ENCODE assay signal across 8 cellular contexts in genomic region chr7:76047811-76048667, GRCh38. TPM values are rescaled to one million over a fixed set of nuclear protein-coding genes. Genes with fewer than 3 reads are reported as not detected.
DNase-seq lines count a peak whose midpoint lies in the region; ATAC-seq, FAIRE-seq and TF ChIP-seq lines count a peak whose summit lies in the region.

Gene MDH2 (plus strand): TSS chr7:76048106. CDS start chr7:76048161, 55 bp downstream.
Gene STYXL1 (minus strand): TSS chr7:76048000. CDS start chr7:76030523, 17,477 bp downstream.

- TF ChIP-seq CTCF in pancreas (IDR thresholded peaks at IDR 0.05) (no peak), thyroid gland (IDR thresholded peaks at IDR 0.05) (no peak)

- ATAC-seq in HG02763 (IDR thresholded peaks at IDR 0.05; ENCODE audit: unreplicated experiment) (peak; percentile 94), Right ventricle myocardium superior (ENCODE audit: poor library complexity) (peak; percentile 97), pancreas (peak; percentile 93 to 97 (median 94))
- peak; percentile 97 for ATAC-seq in activated naive CD8-positive, alpha-beta T cell treated with anti-CD3 and anti-CD28 coated beads, Interleukin-2, amount 50 U/mL, for 24 hours

- intact Hi-C loops in Right ventricle myocardium superior (cut with DNase I), result loop anchor here (10.0 kb wide), 1 partner anchor 77 kb away; no protein-coding TSS in a partner anchor
- intact Hi-C loops in pancreas (cut with DNase I), result no loop called here
- intact Hi-C loops in thyroid gland (cut with DNase I), result no loop called here

- H3K4me3 ChIP-seq in pancreas (peak within 1 kb of the TSS; percentile 90 to 97 (median 94)), thyroid gland (replicated peaks in 1 of 3) (peak within 1 kb of the TSS; percentile 51 to 97 (median 81))

- H3K36me3 ChIP-seq in pancreas (no peaks in the 10 kb centered on the region), thyroid gland (no peaks in the 10 kb centered on the region)

- H3K27ac ChIP-seq in pancreas (peak within 1 kb of the TSS; percentile 85 to 94 (median 90)), thyroid gland (peak within 1 kb of the TSS; percentile 80 to 90 (median 86))

- peak within 1 kb of the TSS; percentile 98 for H3K4me3 Mint-ChIP-seq in activated naive CD8-positive, alpha-beta T cell treated with anti-CD3 and anti-CD28 coated beads, Interleukin-2, amount 50 U/mL, for 24 hours

- H3K27me3 ChIP-seq in pancreas (no peaks in the 10 kb centered on the region), thyroid gland (no peaks in the 10 kb centered on the region)

- peaks cover 46% of the 10 kb centered on the region for H3K4me1 Mint-ChIP-seq in activated naive CD8-positive, alpha-beta T cell treated with anti-CD3 and anti-CD28 coated beads, Interleukin-2, amount 50 U/mL, for 24 hours

- WGBS in pancreas, 2 donors, result 0% methylated on average over 52 to 58 of the region's 58 CpGs
- 0% methylated on average over 25 to 36 of the region's 58 CpGs for whole genome bisulfite sequencing in thyroid gland, 2 donors

- no peaks in the 10 kb centered on the region for H3K9me3 Mint-ChIP-seq in activated naive CD8-positive, alpha-beta T cell treated with anti-CD3 and anti-CD28 coated beads, Interleukin-2, amount 50 U/mL, for 24 hours

- TF ChIP-seq POLR2A in GM12891 (IDR thresholded peaks at IDR 0.05; ENCODE audit: low read depth, low read length) (peak; percentile 95), thyroid gland (IDR thresholded peaks at IDR 0.05) (peak in 1 of 2 donors; percentile 90)

- H3K9me3 ChIP-seq in pancreas (no peaks in the 10 kb centered on the region), thyroid gland (no peaks in the 10 kb centered on the region)

- DNase-seq in GM12891 (ENCODE audit: insufficient read length, low spot score), result peak; percentile 98
- DNase-seq in NCI-H1417 (lab: John Stamatoyannopoulos, UW), result peak; percentile 94 to 97 (median 94)
- DNase-seq in SW480 (ENCODE audit: low spot score), result peak; percentile 99
- peak; percentile 91 for DNase-seq in activated naive CD8-positive, alpha-beta T cell treated with anti-CD3 and anti-CD28 coated beads, Interleukin-2, amount 50 U/mL, for 24 hours
- DNase-seq in Right ventricle myocardium superior, result peak; percentile 96
- DNase-seq in pancreas, result peak; percentile 93 to 97 (median 94)
- DNase-seq in thyroid gland, result peak; percentile 96 to 97

- no peaks in the 10 kb centered on the region for H3K27me3 Mint-ChIP-seq in activated naive CD8-positive, alpha-beta T cell treated with anti-CD3 and anti-CD28 coated beads, Interleukin-2, amount 50 U/mL, for 24 hours

- FAIRE-seq in GM12891 (lab: Jason Lieb, UNC), result peak; percentile 91
- no peak for FAIRE-seq in pancreas (lab: Jason Lieb, UNC)

- H3K4me1 ChIP-seq in pancreas (peaks cover 9 to 19% (median 14%) of the 10 kb centered on the region in 3 donors), thyroid gland (peaks cover 6 to 19% of the 10 kb centered on the region in 2 donors)

- H3K27ac Mint-ChIP-seq in activated naive CD8-positive, alpha-beta T cell treated with anti-CD3 and anti-CD28 coated beads, Interleukin-2, amount 50 U/mL, for 24 hours, result peak within 1 kb of the TSS; percentile 98

- peaks cover 38% of the 10 kb centered on the region for H3K36me3 Mint-ChIP-seq in activated naive CD8-positive, alpha-beta T cell treated with anti-CD3 and anti-CD28 coated beads, Interleukin-2, amount 50 U/mL, for 24 hours (ENCODE audit: low read depth)

TF ChIP-seq in GM12891, 5 proteins besides CTCF, POLR2A, EP300 and RAD21:
- peak; percentile 62; the same call in 1 of the 2 replicates for TF ChIP-seq POU2F2 (IDR thresholded peaks at IDR 0.05; ENCODE audit: low read depth, low read length)
- TF ChIP-seq PAX5 (IDR thresholded peaks at IDR 0.05; ENCODE audit: insufficient read depth, low read length, severe bottlenecking), result no peak
- TF ChIP-seq SPI1 (IDR thresholded peaks at IDR 0.05; ENCODE audit: low read depth, low read length), result peak; percentile 42; the same call in 1 of the 2 replicates
- peak; percentile 94 for TF ChIP-seq POLR2AphosphoS5 (IDR thresholded peaks at IDR 0.05; ENCODE audit: low read depth, low read length)
- TF ChIP-seq TAF1 (IDR thresholded peaks at IDR 0.05; ENCODE audit: low read depth, low read length), result peak; percentile 92

RNA-seq across cellular contexts. Expression of gene MDH2, which starts in this region (rescaled TPM):
- 196 TPM for polyA plus RNA-seq in GM12891 (2012; ENCODE audit: low read depth, missing spikeins)
- total RNA-seq in Right ventricle myocardium superior, result 639 TPM
- total RNA-seq in pancreas, result 100 to 1,000 TPM in 2 of 6 donors, 10 to 100 TPM in 4; 64.6 to 106 (median 91.4) TPM
- polyA plus RNA-seq in pancreas, result 10 to 100 TPM; 36.3 to 61.5 TPM
- 100 to 1,000 TPM in 2 of 4 donors, 10 to 100 TPM in 2; 70.8 to 119 (median 95.2) TPM for total RNA-seq in thyroid gland

RNA-seq across cellular contexts. Expression of gene STYXL1, which starts in this region (rescaled TPM):
- polyA plus RNA-seq in GM12891 (2012; ENCODE audit: low read depth, missing spikeins), result 46.1 TPM
- total RNA-seq in Right ventricle myocardium superior (21.4 TPM), pancreas (10 to 100 TPM; 13.3 to 24.1 (median 20.4) TPM), thyroid gland (10 to 100 TPM; 14.5 to 53.7 (median 29.1) TPM)
- 10 to 100 TPM; 31.2 to 47.6 TPM for polyA plus RNA-seq in pancreas

Comparison
In these comparisons a context has a peak if more than half of its experiments do, and no peak if none do; other contexts are left out.
1. Peak in every context shown above with its lines: DNase-seq, ATAC-seq, H3K4me3 ChIP-seq and H3K27ac ChIP-seq.